In the genomic region with DNA sequence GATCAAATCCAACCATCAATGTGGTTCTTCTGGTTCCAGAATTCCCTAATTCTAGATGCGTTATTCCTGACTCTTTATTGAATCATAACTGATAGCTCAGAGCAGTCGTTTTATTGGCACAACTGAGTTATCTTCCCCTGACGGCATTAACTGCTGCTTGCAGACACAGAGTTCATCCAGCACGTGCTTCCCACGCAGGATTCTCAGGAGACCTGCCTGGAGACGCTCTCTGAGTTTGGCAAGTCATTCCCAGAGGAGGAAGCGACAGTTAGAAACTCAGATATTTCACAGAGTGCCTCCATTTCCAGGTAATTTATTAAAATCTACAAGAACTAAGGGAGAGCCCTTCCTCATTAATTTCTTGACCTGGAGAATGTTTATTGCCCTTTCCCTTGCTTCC, we compare ENCODE assay signal across 30 cellular contexts. TPM values are rescaled to one million over a fixed set of nuclear protein-coding genes. Genes with fewer than 3 reads are reported as not detected.
"Had no signal": no experiment of that assay in that cellular context is flagged by ENCODE, and none has a peak within 500 bp of the region (broad histone marks: within the 10 kb centered on the region; RNA-seq: fewer than 3 reads in every experiment).

No MANE protein-coding gene starts in this region.

- H3K4me1 ChIP-seq: parathyroid adenoma, psoas muscle, right lobe of liver, sigmoid colon, stomach, thyroid gland, tibial nerve, upper lobe of left lung, uterus had no signal

- ATAC-seq: naive thymus-derived CD4-positive, alpha-beta T cell; natural killer cell; psoas muscle; right cardiac atrium; right lobe of liver; stimulated activated effector memory CD8-positive, alpha-beta T cell treated with anti-CD3 and anti-CD28 coated beads, Interleukin-12 subunit alpha, Interleukin-12 subunit beta, amount 100 ng/mL, for 72 hours; stimulated activated naive B cell treated with anti-CD40 and anti-IgM and Interleukin-4, amounts not matched to agents 10 μg/mL and 1 μg/mL and 100 μg/mL, for 72 hours had no signal

- H3K4me3 Mint-ChIP-seq: naive thymus-derived CD4-positive, alpha-beta T cell; natural killer cell; nephron; neural crest cell; stimulated activated effector memory CD8-positive, alpha-beta T cell treated with anti-CD3 and anti-CD28 coated beads, Interleukin-12 subunit alpha, Interleukin-12 subunit beta, amount 100 ng/mL, for 72 hours; stimulated activated naive B cell treated with anti-CD40 and anti-IgM and Interleukin-4, amounts not matched to agents 10 μg/mL and 1 μg/mL and 100 μg/mL, for 72 hours; stimulated activated naive CD8-positive, alpha-beta T cell treated with anti-CD3 and anti-CD28 coated beads, Interleukin-15, Interleukin-2, amounts not matched to agents 100 ng/mL and 50 ng/mL, for 24 hours had no signal

- H2AFZ ChIP-seq: parathyroid adenoma had no signal

- H3K36me3 Mint-ChIP-seq: naive thymus-derived CD4-positive, alpha-beta T cell; natural killer cell; stimulated activated effector memory CD8-positive, alpha-beta T cell treated with anti-CD3 and anti-CD28 coated beads, Interleukin-12 subunit alpha, Interleukin-12 subunit beta, amount 100 ng/mL, for 72 hours had no signal

- H3K27ac Mint-ChIP-seq: naive thymus-derived CD4-positive, alpha-beta T cell; natural killer cell; nephron; progenitor cell of endocrine pancreas; stimulated activated effector memory CD8-positive, alpha-beta T cell treated with anti-CD3 and anti-CD28 coated beads, Interleukin-12 subunit alpha, Interleukin-12 subunit beta, amount 100 ng/mL, for 72 hours; stimulated activated naive B cell treated with anti-CD40 and anti-IgM and Interleukin-4, amounts not matched to agents 10 μg/mL and 1 μg/mL and 100 μg/mL, for 72 hours; stimulated activated naive CD8-positive, alpha-beta T cell treated with anti-CD3 and anti-CD28 coated beads, Interleukin-15, Interleukin-2, amounts not matched to agents 100 ng/mL and 50 ng/mL, for 24 hours had no signal

- H3K9ac ChIP-seq: parathyroid adenoma had no signal

- H3K9me3 Mint-ChIP-seq: natural killer cell, neural crest cell had no signal

- H3K4me3 ChIP-seq: ovary, psoas muscle, right lobe of liver, sigmoid colon, stomach, thoracic aorta, thyroid gland, tibial nerve, upper lobe of left lung, uterus had no signal

- H3K9me3 ChIP-seq: neutrophil, ovary, psoas muscle, right lobe of liver, thoracic aorta, thyroid gland, upper lobe of left lung, uterus had no signal

- DNase-seq: naive thymus-derived CD4-positive, alpha-beta T cell; natural killer cell; ovary; psoas muscle; right cardiac atrium; right lobe of liver; sigmoid colon; small intestine; stimulated activated CD4-positive, alpha-beta T cell treated with anti-CD3 and anti-CD28 coated beads, Interleukin-15, amount 100 ng/mL, for 24 hours; stimulated activated CD4-positive, alpha-beta T cell treated with anti-CD3 and anti-CD28 coated beads, Interleukin-2, amount 100 ng/mL, for 24 hours; stimulated activated CD4-positive, alpha-beta T cell treated with anti-CD3 and anti-CD28 coated beads, Interleukin-2, amount 100 ng/mL, for 48 hours; stimulated activated CD4-positive, alpha-beta T cell treated with anti-CD3 and anti-CD28 coated beads, Interleukin-4, amount 100 ng/mL, for 24 hours; stimulated activated naive B cell treated with anti-CD40 and anti-IgM and Interleukin-4, amounts not matched to agents 10 μg/mL and 1 μg/mL and 100 μg/mL, for 72 hours; stimulated activated naive CD4-positive, alpha-beta T cell treated with Interleukin-2 at 50 U/mL for 16 hours; stomach; thyroid gland; trophoblast cell; upper lobe of left lung; uterus had no signal

- H3K79me2 ChIP-seq: parathyroid adenoma had no signal

- H3K27me3 ChIP-seq: ovary, right lobe of liver, thyroid gland, upper lobe of left lung, uterus had no signal

- H3K27ac ChIP-seq: neutrophil, ovary, parathyroid adenoma, psoas muscle, right lobe of liver, sigmoid colon, stomach, thoracic aorta, thyroid gland, tibial nerve, upper lobe of left lung, uterus had no signal

- H3K4me1 Mint-ChIP-seq: naive thymus-derived CD4-positive, alpha-beta T cell; natural killer cell; stimulated activated effector memory CD8-positive, alpha-beta T cell treated with anti-CD3 and anti-CD28 coated beads, Interleukin-12 subunit alpha, Interleukin-12 subunit beta, amount 100 ng/mL, for 72 hours had no signal

- H3K36me3 ChIP-seq: neutrophil, ovary, right lobe of liver, sigmoid colon, stomach, thoracic aorta, thyroid gland, tibial nerve, upper lobe of left lung, uterus had no signal

RNA-seq across cellular contexts. Expression of a gene that starts 35.4 kb away (rescaled TPM):
- total RNA-seq: naive thymus-derived CD4-positive, alpha-beta T cell; natural killer cell; osteoblast; renal cortical epithelial cell; right lobe of liver had no signal
- polyA plus RNA-seq: naive thymus-derived CD4-positive, alpha-beta T cell had no signal
